Comparison of ENCODE assay signal across 8 cellular contexts in genomic region chr4:78058591-78059523, GRCh38. TPM values are rescaled to one million over a fixed set of nuclear protein-coding genes. Genes with fewer than 3 reads are reported as not detected.
A peak's percentile ranks its signal among the peaks of the same experiment; 100 is the strongest.
DNase-seq lines count a peak whose midpoint lies in the region; ATAC-seq lines count a peak whose summit lies in the region.

No MANE protein-coding gene starts in this region.

- H3K36me3 Mint-ChIP-seq in activated naive CD8-positive, alpha-beta T cell treated with anti-CD3 and anti-CD28 coated beads, Interleukin-2, amount 10 ng/mL, durations not matched to agents 7 days and 5 days = no peaks in the 10 kb centered on the region

- POLR2A ChIA-PET in activated naive CD8-positive, alpha-beta T cell treated with anti-CD3 and anti-CD28 coated beads, Interleukin-2, amount 10 ng/mL, durations not matched to agents 7 days and 5 days (lab: Charles Lee) = interaction anchor here (0.6 to 1.0 kb wide), 3 partner anchors 197 to 593 kb away, joined by 3 read pairs; partner anchors contain the start of gene MRPL1

- H3K4me3 Mint-ChIP-seq in activated naive CD8-positive, alpha-beta T cell treated with anti-CD3 and anti-CD28 coated beads, Interleukin-2, amount 10 ng/mL, durations not matched to agents 7 days and 5 days = peak overlapping the region; percentile 86

- peak; percentile 24 to 40 for DNase-seq in NCI-H524 (lab: John Stamatoyannopoulos, UW)
- DNase-seq in NCI-H524 treated with DMSO at 0.1 percent for 48 hours (lab: John Stamatoyannopoulos, UW) = no peak
- DNase-seq in NCI-H146 treated with DMSO at 0.1 percent for 48 hours (lab: John Stamatoyannopoulos, UW; ENCODE audit: unreplicated experiment) = peak; percentile 43
- peak; percentile 48 for DNase-seq in activated naive CD8-positive, alpha-beta T cell treated with anti-CD3 and anti-CD28 coated beads, Interleukin-2, amount 10 ng/mL, durations not matched to agents 7 days and 5 days
- DNase-seq in left cardiac atrium = peak; percentile 40
- DNase-seq in posterior cingulate gyrus = peak in 9 of 10 donors; percentile 13 to 87 (median 31)
- DNase-seq in GM19240 (ENCODE audit: insufficient read length, low spot score) = no peak

- ATAC-seq in activated naive CD8-positive, alpha-beta T cell treated with anti-CD3 and anti-CD28 coated beads, Interleukin-2, amount 10 ng/mL, durations not matched to agents 7 days and 5 days (ENCODE audit: low read depth) = no peak
- ATAC-seq in left cardiac atrium = peak; percentile 12 to 54
- ATAC-seq in GM18858 (IDR thresholded peaks at IDR 0.05; ENCODE audit: unreplicated experiment) = no peak

- H3K27me3 Mint-ChIP-seq in activated naive CD8-positive, alpha-beta T cell treated with anti-CD3 and anti-CD28 coated beads, Interleukin-2, amount 10 ng/mL, durations not matched to agents 7 days and 5 days = peaks cover 58% of the 10 kb centered on the region

- no peaks in the 10 kb centered on the region for H3K9me3 Mint-ChIP-seq in activated naive CD8-positive, alpha-beta T cell treated with anti-CD3 and anti-CD28 coated beads, Interleukin-2, amount 10 ng/mL, durations not matched to agents 7 days and 5 days

- no peak overlapping the region for H3K27ac Mint-ChIP-seq in activated naive CD8-positive, alpha-beta T cell treated with anti-CD3 and anti-CD28 coated beads, Interleukin-2, amount 10 ng/mL, durations not matched to agents 7 days and 5 days

- intact Hi-C loops in left cardiac atrium (cut with DNase I) (no loop called here), posterior cingulate gyrus (cut with DNase I) (loop anchor here (2.0 kb wide), 1 partner anchor 458 kb away; no protein-coding TSS in a partner anchor)

- H3K4me1 Mint-ChIP-seq in activated naive CD8-positive, alpha-beta T cell treated with anti-CD3 and anti-CD28 coated beads, Interleukin-2, amount 10 ng/mL, durations not matched to agents 7 days and 5 days = peaks cover 22% of the 10 kb centered on the region

RNA-seq across cellular contexts. Expression of gene FRAS1, which starts 1.7 kb away (rescaled TPM):
- total RNA-seq in activated naive CD8-positive, alpha-beta T cell treated with anti-CD3 and anti-CD28 coated beads, Interleukin-2, amount 10 ng/mL, durations not matched to agents 7 days and 5 days = under 1 TPM; 0.23 to 0.53 TPM
- total RNA-seq in left cardiac atrium = 1 to 10 TPM; 5.0 to 5.2 TPM

Comparison
In these comparisons a context has a peak if more than half of its experiments do, and no peak if none do; other contexts are left out.
1. DNase-seq: peak in NCI-H524 (2 of 2), NCI-H146 treated with DMSO at 0.1 percent for 48 hours (single experiment), activated naive CD8-positive, alpha-beta T cell treated with anti-CD3 and anti-CD28 coated beads, Interleukin-2, amount 10 ng/mL, durations not matched to agents 7 days and 5 days (single experiment), left cardiac atrium (single experiment) and posterior cingulate gyrus (9 of 10); none in NCI-H524 treated with DMSO at 0.1 percent for 48 hours (single experiment) and GM19240 (single experiment).
2. ATAC-seq: peak in left cardiac atrium (2 of 2); none in activated naive CD8-positive, alpha-beta T cell treated with anti-CD3 and anti-CD28 coated beads, Interleukin-2, amount 10 ng/mL, durations not matched to agents 7 days and 5 days (single experiment) and GM18858 (single experiment).